ENCODE assay signal across 8 cellular contexts in the genomic region with DNA sequence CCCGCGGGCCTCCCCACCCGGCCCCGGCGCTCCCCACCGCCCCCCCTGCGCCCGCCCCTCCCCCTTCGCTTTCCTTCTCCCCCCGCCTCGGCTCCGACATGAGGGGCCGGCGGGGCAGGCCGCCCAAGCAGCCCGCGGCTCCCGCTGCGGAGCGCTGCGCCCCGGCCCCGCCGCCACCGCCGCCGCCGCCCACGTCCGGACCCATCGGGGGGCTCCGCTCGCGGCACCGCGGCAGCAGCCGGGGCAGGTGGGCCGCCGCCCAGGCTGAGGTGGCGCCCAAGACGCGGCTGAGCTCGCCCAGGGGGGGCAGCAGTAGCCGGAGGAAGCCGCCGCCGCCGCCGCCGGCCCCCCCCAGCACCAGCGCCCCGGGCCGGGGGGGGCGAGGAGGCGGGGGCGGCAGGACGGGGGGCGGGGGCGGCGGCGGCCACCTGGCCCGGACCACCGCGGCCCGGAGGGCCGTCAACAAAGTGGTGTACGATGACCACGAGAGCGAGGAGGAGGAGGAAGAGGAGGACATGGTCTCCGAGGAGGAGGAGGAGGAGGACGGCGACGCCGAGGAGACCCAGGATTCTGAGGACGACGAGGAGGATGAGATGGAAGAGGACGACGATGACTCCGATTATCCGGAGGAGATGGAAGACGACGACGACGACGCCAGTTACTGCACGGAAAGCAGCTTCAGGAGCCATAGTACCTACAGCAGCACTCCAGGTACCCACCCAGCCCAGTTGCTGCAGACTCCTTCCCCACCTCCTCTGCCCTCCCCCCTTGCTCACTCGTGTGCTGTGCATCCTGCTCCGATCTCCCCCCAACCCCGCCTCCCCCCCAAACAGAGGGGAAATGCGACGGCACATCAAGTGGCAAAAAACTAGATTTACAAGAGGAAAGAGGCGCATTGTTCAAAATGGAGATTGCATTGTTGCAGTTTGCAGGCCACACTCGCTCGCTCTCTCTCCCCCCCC. TPM values are rescaled to one million over a fixed set of nuclear protein-coding genes. Genes with fewer than 3 reads are reported as not detected.
DNase-seq lines count a peak whose midpoint lies in the region; ATAC-seq and TF ChIP-seq lines count a peak whose summit lies in the region.
"Not testable (repeated sequence)": the region's sequence is repeated elsewhere in the genome, so short reads cannot be mapped to it uniquely, and the experiment has no call there.

No MANE protein-coding gene starts in this region.

- peak overlapping the region; percentile 95 to 100 (median 99) for H3K27ac Mint-ChIP-seq in naive thymus-derived CD8-positive, alpha-beta T cell

- TF ChIP-seq CTCF in SK-N-SH (IDR thresholded peaks at IDR 0.05); fibroblast of villous mesenchyme (IDR thresholded peaks at IDR 0.05; ENCODE audit: insufficient read depth, low read depth, low read length): not testable (repeated sequence)

- H3K4me1 ChIP-seq in SK-N-SH (ENCODE audit: control insufficient read depth in 1 of 2, insufficient read depth in 2 of 2, low read depth in 1 of 2, low read length in 1 of 2) = peaks cover 16 to 29% of the 10 kb centered on the region in 2 experiments; a peak in 3 of 4 replicates

- H3K4me3 Mint-ChIP-seq in naive thymus-derived CD8-positive, alpha-beta T cell = peak overlapping the region; percentile 93 to 99 (median 98)

- not testable (repeated sequence) for TF ChIP-seq RAD21 in SK-N-SH (IDR thresholded peaks at IDR 0.05; ENCODE audit: low read length)

- POLR2A ChIA-PET in SK-N-SH (lab: Yijun Ruan, JAX) = interaction anchor here (0.6 to 1.9 kb wide), 2 partner anchors 66 to 466 kb away, joined by 3 to 10 read pairs; no protein-coding TSS in a partner anchor
- POLR2A ChIA-PET in naive thymus-derived CD8-positive, alpha-beta T cell (lab: Charles Lee) = interaction anchor here (0.7 to 3.3 kb wide), 2 partner anchors 108 to 210 kb away, joined by 3 to 23 read pairs; partner anchors contain the start of genes KPNA2 and NOL11

- ATAC-seq in GM21786 (IDR thresholded peaks at IDR 0.05; ENCODE audit: unreplicated experiment) = peak; percentile 21
- ATAC-seq in naive thymus-derived CD8-positive, alpha-beta T cell = peak; percentile 71 to 81

- H3K9me2 ChIP-seq in SK-N-SH = not testable (repeated sequence)

- in situ Hi-C loops in KBM-7 (cut with MboI; ENCODE audit: low pct_unique_long_range_greater_than_20kb, low sequenced_read_pairs) = not testable (repeated sequence)

- peaks cover 16 to 55% (median 39%) of the 10 kb centered on the region in 4 donors for H3K4me1 Mint-ChIP-seq in naive thymus-derived CD8-positive, alpha-beta T cell

- peaks cover 5 to 13% of the 10 kb centered on the region in 2 experiments for H3K36me3 ChIP-seq in SK-N-SH (replicated peaks in 1 of 2; ENCODE audit: control insufficient read depth in 1 of 2, insufficient read depth in 2 of 2, low read length in 1 of 2)

- DNase-seq in DMS53 treated with DMSO at 0.1 percent for 48 hours (lab: John Stamatoyannopoulos, UW; ENCODE audit: unreplicated experiment) (peak; percentile 8), KBM-7 (peak; percentile 73), SK-N-SH (peak; percentile 83), fibroblast of villous mesenchyme (ENCODE audit: low read depth) (peak; percentile 15)
- DNase-seq in activated gamma-delta T cell treated with anti-CD3 and anti-CD28 coated beads, Interleukin-2, amount 50 U/mL, for 16 hours (ENCODE audit: low read depth) = peak; percentile 30
- peak; percentile 49 to 91 (median 78) for DNase-seq in naive thymus-derived CD8-positive, alpha-beta T cell
- DNase-seq in stimulated activated CD8-positive, alpha-beta memory T cell treated with anti-CD3 and anti-CD28 coated beads, Interleukin-7, amount 100 ng/mL, for 24 hours (ENCODE audit: low read depth) = peak; percentile 16

- H3K36me3 Mint-ChIP-seq in naive thymus-derived CD8-positive, alpha-beta T cell = not testable (repeated sequence)

- not testable (repeated sequence) for H3K9me3 Mint-ChIP-seq in naive thymus-derived CD8-positive, alpha-beta T cell

- 2% methylated on average over 70 of the region's 94 CpGs for WGBS in SK-N-SH (ENCODE audit: low lambda C conversion rate)

- H3K9ac ChIP-seq in SK-N-SH = peak overlapping the region; percentile 80

- not testable (repeated sequence) for H3K27me3 ChIP-seq in SK-N-SH (ENCODE audit: insufficient read depth)

- TF ChIP-seq EP300 in SK-N-SH (IDR thresholded peaks at IDR 0.05; ENCODE audit: borderline replicate concordance in 1 of 2, low read depth in 1 of 2, low read length in 1 of 2) = not testable (repeated sequence)

- H3K9me3 ChIP-seq in SK-N-SH = not testable (repeated sequence)

- H3K79me2 ChIP-seq in SK-N-SH (ENCODE audit: insufficient read depth) = peaks cover 50% of the 10 kb centered on the region

- H3F3A ChIP-seq in SK-N-SH (replicated peaks; ENCODE audit: insufficient read depth) = not testable (repeated sequence)

- peak overlapping the region; percentile 82 for H3K4me2 ChIP-seq in SK-N-SH

- H3K27ac ChIP-seq in SK-N-SH (ENCODE audit: low read depth in 2 of 2, low read length in 1 of 2) = peak overlapping the region; percentile 34 to 94; a peak in 3 of 4 replicates

- H2AFZ ChIP-seq in SK-N-SH (ENCODE audit: low read depth) = not testable (repeated sequence)

- H3K4me3 ChIP-seq in SK-N-SH (ENCODE audit: low read depth in 2 of 2, low read length in 1 of 2) (peak overlapping the region; percentile 77 to 87), fibroblast of villous mesenchyme (ENCODE audit: low read depth, low read length) (peak overlapping the region; percentile 92)

- CTCF ChIA-PET in SK-N-SH (lab: Yijun Ruan, JAX) = interaction anchor here (0.6 to 2.9 kb wide), 19 partner anchors 9 to 454 kb away, joined by 3 to 27 read pairs (median 6); partner anchors contain the start of gene NOL11

- H4K20me1 ChIP-seq in SK-N-SH (ENCODE audit: insufficient read depth) = peaks cover 40% of the 10 kb centered on the region

- not testable (repeated sequence) for H3K27me3 Mint-ChIP-seq in naive thymus-derived CD8-positive, alpha-beta T cell

TF ChIP-seq in SK-N-SH, 30 proteins besides CTCF, POLR2A, EP300 and RAD21:
- TF ChIP-seq SIN3A (IDR thresholded peaks at IDR 0.05; ENCODE audit: borderline replicate concordance, low read depth, low read length) = 0 out of 2 replicates have a peak, but pooled peaks have one; percentile 6

RNA-seq across cellular contexts. Expression of gene BPTF, which starts 0.6 kb away (rescaled TPM):
- polyA plus RNA-seq in SK-N-SH (2012; rRNA removed) = 51.9 and 61.4 TPM in 2 replicates
- polyA plus RNA-seq in SK-N-SH (2012; cell fraction: cytosol; rRNA removed) = 54.3 and 56.9 TPM in 2 replicates
- polyA plus RNA-seq in SK-N-SH (2012; cell fraction: nucleus; rRNA removed) = 97.5 and 134 TPM in 2 replicates
- 46.7 and 56.1 TPM in 2 replicates for total RNA-seq in fibroblast of villous mesenchyme
- 100 to 1,000 TPM; 169 to 194 TPM for total RNA-seq in naive thymus-derived CD8-positive, alpha-beta T cell
- polyA plus RNA-seq in naive thymus-derived CD8-positive, alpha-beta T cell = 10 to 100 TPM in 2 of 3 donors, 1 to 10 TPM in 1; 9.9 to 18.8 (median 13.3) TPM

Comparison
In these comparisons a context has a peak if more than half of its experiments do, and no peak if none do; other contexts are left out.
1. Peak in every context shown above with its lines: DNase-seq, ATAC-seq, H3K4me3 ChIP-seq and H3K27ac ChIP-seq.
2. DNase-seq: peak in every context shown above with its lines; median percentile 83 in SK-N-SH; 78 in naive thymus-derived CD8-positive, alpha-beta T cell; 73 in KBM-7; 30 in activated gamma-delta T cell treated with anti-CD3 and anti-CD28 coated beads, Interleukin-2, amount 50 U/mL, for 16 hours; 16 in stimulated activated CD8-positive, alpha-beta memory T cell treated with anti-CD3 and anti-CD28 coated beads, Interleukin-7, amount 100 ng/mL, for 24 hours; 15 in fibroblast of villous mesenchyme; 8 in DMS53 treated with DMSO at 0.1 percent for 48 hours.